In the genomic region with DNA sequence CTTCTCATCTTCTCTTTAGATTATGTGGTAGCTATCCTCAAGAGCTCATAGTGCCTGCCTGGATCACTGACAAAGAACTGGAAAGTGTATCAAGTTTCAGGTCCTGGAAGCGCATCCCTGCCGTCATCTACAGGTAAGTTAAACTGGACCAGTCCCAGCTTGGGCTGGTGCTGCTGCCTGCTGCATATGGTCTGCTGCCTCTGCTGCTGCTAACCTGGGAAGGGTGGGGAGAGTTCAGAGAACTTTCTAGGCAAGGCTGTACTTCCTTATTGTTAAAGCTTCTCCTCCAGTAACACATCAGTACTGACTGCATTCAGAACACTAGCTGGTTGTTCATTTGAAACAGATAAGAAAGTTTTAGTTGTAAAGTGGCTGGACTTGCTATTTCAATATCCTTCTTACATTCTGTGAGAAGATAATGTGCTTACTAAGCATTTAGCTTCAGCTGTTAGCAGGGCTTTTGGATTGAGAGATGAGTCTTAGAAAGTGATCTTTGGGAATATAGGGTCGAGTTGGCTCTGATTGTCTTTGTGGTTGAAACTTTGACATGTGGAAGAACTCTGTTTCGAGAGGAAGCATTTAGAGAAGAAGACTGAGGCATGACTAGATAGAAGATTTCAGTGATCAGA, we compare ENCODE assay signal across 27 cellular contexts.
A peak's percentile ranks its signal among the peaks of the same experiment; 100 is the strongest.
DNase-seq lines count a peak whose midpoint lies in the region; ATAC-seq, FAIRE-seq and TF ChIP-seq lines count a peak whose summit lies in the region.
"Had no signal": no experiment of that assay in that cellular context is flagged by ENCODE, and none has a peak within 500 bp of the region (broad histone marks: within the 10 kb centered on the region; RNA-seq: fewer than 3 reads in every experiment).

No MANE protein-coding gene starts in this region.

- no peak overlapping the region for H3K23ac ChIP-seq in H1 (ENCODE audit: insufficient read length)

- H3K4me1 Mint-ChIP-seq in natural killer cell treated with Interleukin-12 subunit alpha and Interleukin-12 subunit beta and Interleukin-15 and Interleukin-18, amount 100 ng/mL, for 72 hours (ENCODE audit: low read depth in 2 of 2): no peaks in the 10 kb centered on the region
- H3K4me1 Mint-ChIP-seq in natural killer cell (peaks cover 0 to 5% of the 10 kb centered on the region in 2 donors), type B pancreatic cell (ENCODE audit: unreplicated experiment) (peaks cover 6% of the 10 kb centered on the region), mesothelial cell of epicardium (no peaks in the 10 kb centered on the region)
- H3K4me1 Mint-ChIP-seq: stimulated activated naive B cell treated with anti-CD40 and anti-IgM and Interleukin-4, amounts not matched to agents 10 μg/mL and 1 μg/mL and 100 μg/mL, for 72 hours had no signal

- no peak overlapping the region for H3K4me2 ChIP-seq in H1 (ENCODE audit: insufficient read depth in 1 of 2, low read depth in 2 of 2, low read length in 2 of 2)
- H3K4me2 ChIP-seq: BLaER1 treated with 17β-estradiol and CSF1 and Interleukin-3, amounts not matched to agents 10 nM and 100 nM; GM23338 had no signal

- no peak for TF ChIP-seq EP300 in H1 (IDR thresholded peaks at IDR 0.05; ENCODE audit: borderline replicate concordance in 1 of 2, low read depth in 2 of 2, low read length in 2 of 2)

- H3K79me1 ChIP-seq in H1 (ENCODE audit: low read depth, low read length): no peaks in the 10 kb centered on the region

- no peak overlapping the region for H2BK15ac ChIP-seq in H1 (ENCODE audit: low read length)

- POLR2A ChIA-PET in H1 (lab: Charles Lee; ENCODE audit: partially characterized antibody): no interaction called here

- H3K27me3 Mint-ChIP-seq in natural killer cell treated with Interleukin-12 subunit alpha and Interleukin-12 subunit beta and Interleukin-15 and Interleukin-18, amount 100 ng/mL, for 72 hours: no peaks in the 10 kb centered on the region
- H3K27me3 Mint-ChIP-seq in natural killer cell (ENCODE audit: low read depth in 2 of 2) (no peaks in the 10 kb centered on the region), type B pancreatic cell (no peaks in the 10 kb centered on the region), mesothelial cell of epicardium (ENCODE audit: low read depth) (no peaks in the 10 kb centered on the region)
- H3K27me3 Mint-ChIP-seq: activated CD4-positive, alpha-beta T cell treated with anti-CD3 and anti-CD28 coated beads, Interleukin-2, amount 10 ng/mL, durations not matched to agents 24 days and 14 days; naive thymus-derived CD8-positive, alpha-beta T cell; stimulated activated naive B cell treated with anti-CD40 and anti-IgM and Interleukin-4, amounts not matched to agents 10 μg/mL and 1 μg/mL and 100 μg/mL, for 72 hours had no signal

- no peak for ATAC-seq in natural killer cell treated with Interleukin-12 subunit alpha and Interleukin-12 subunit beta and Interleukin-15 and Interleukin-18, amount 100 ng/mL, for 72 hours
- ATAC-seq in natural killer cell: no peak
- ATAC-seq in HG02588 (IDR thresholded peaks at IDR 0.05; ENCODE audit: unreplicated experiment): no peak
- ATAC-seq: body of pancreas; GM23338; heart left ventricle; left ventricle myocardium superior; naive thymus-derived CD8-positive, alpha-beta T cell; stimulated activated naive B cell treated with anti-CD40 and anti-IgM and Interleukin-4, amounts not matched to agents 10 μg/mL and 1 μg/mL and 100 μg/mL, for 72 hours had no signal

- H3K4me3 Mint-ChIP-seq in natural killer cell treated with Interleukin-12 subunit alpha and Interleukin-12 subunit beta and Interleukin-15 and Interleukin-18, amount 100 ng/mL, for 72 hours: no peak overlapping the region
- H3K4me3 Mint-ChIP-seq in natural killer cell (no peak overlapping the region), type B pancreatic cell (no peak overlapping the region), mesothelial cell of epicardium (no peak overlapping the region)
- H3K4me3 Mint-ChIP-seq: activated CD4-positive, alpha-beta T cell treated with anti-CD3 and anti-CD28 coated beads, Interleukin-2, amount 10 ng/mL, durations not matched to agents 24 days and 14 days; GM23338; naive thymus-derived CD8-positive, alpha-beta T cell; stimulated activated naive B cell treated with anti-CD40 and anti-IgM and Interleukin-4, amounts not matched to agents 10 μg/mL and 1 μg/mL and 100 μg/mL, for 72 hours had no signal

- H2BK5ac ChIP-seq in H1 (ENCODE audit: low read depth, low read length): no peak overlapping the region

- H2AFZ ChIP-seq in H1 (ENCODE audit: low read length): no peak overlapping the region
- H2AFZ ChIP-seq: GM23338 had no signal

- H3K9me3 Mint-ChIP-seq in natural killer cell treated with Interleukin-12 subunit alpha and Interleukin-12 subunit beta and Interleukin-15 and Interleukin-18, amount 100 ng/mL, for 72 hours: no peaks in the 10 kb centered on the region
- H3K9me3 Mint-ChIP-seq in natural killer cell (no peaks in the 10 kb centered on the region), type B pancreatic cell (no peaks in the 10 kb centered on the region), mesothelial cell of epicardium (no peaks in the 10 kb centered on the region)
- H3K9me3 Mint-ChIP-seq: activated CD4-positive, alpha-beta T cell treated with anti-CD3 and anti-CD28 coated beads, Interleukin-2, amount 10 ng/mL, durations not matched to agents 24 days and 14 days; GM23338; naive thymus-derived CD8-positive, alpha-beta T cell; stimulated activated naive B cell treated with anti-CD40 and anti-IgM and Interleukin-4, amounts not matched to agents 10 μg/mL and 1 μg/mL and 100 μg/mL, for 72 hours had no signal

- no peak for TF ChIP-seq CTCF in natural killer cell (IDR thresholded peaks at IDR 0.05)
- no peak for TF ChIP-seq CTCF in H1 (IDR thresholded peaks at IDR 0.05; ENCODE audit: control extremely low read depth in 1 of 3, insufficient read depth in 1 of 3, low read depth in 1 of 3, low read length in 3 of 3)
- no peak for TF ChIP-seq CTCF in type B pancreatic cell (conservative IDR thresholded peaks at IDR 0.05)
- TF ChIP-seq CTCF in Peyer's patch (IDR thresholded peaks at IDR 0.05): no peak
- no peak for TF ChIP-seq CTCF in mesothelial cell of epicardium (IDR thresholded peaks at IDR 0.05; ENCODE audit: unreplicated experiment)

- H3K4me1 ChIP-seq in H1 (replicated peaks in 1 of 4; ENCODE audit: control insufficient read depth in 3 of 4, insufficient read depth in 4 of 4, low read length in 3 of 4) (no peaks in the 10 kb centered on the region; a peak in 3 of 7 replicates), Peyer's patch (no peaks in the 10 kb centered on the region)

- FAIRE-seq in H1 (lab: Jason Lieb, UNC): no peak
- FAIRE-seq: D721Med, RCC 7860 had no signal

- no peaks in the 10 kb centered on the region for H3K79me2 ChIP-seq in H1 (ENCODE audit: control insufficient read depth in 1 of 2, insufficient read depth in 2 of 2, low read length in 2 of 2)

- H3K36me3 Mint-ChIP-seq in natural killer cell treated with Interleukin-12 subunit alpha and Interleukin-12 subunit beta and Interleukin-15 and Interleukin-18, amount 100 ng/mL, for 72 hours: no peaks in the 10 kb centered on the region
- H3K36me3 Mint-ChIP-seq in natural killer cell (no peaks in the 10 kb centered on the region), type B pancreatic cell (peaks cover 24% of the 10 kb centered on the region), mesothelial cell of epicardium (peaks cover 24% of the 10 kb centered on the region)

- TF ChIP-seq RAD21 in H1 (IDR thresholded peaks at IDR 0.05 in 1 of 2, conservative IDR thresholded peaks at IDR 0.05 in 1 of 2; ENCODE audit: low read depth in 2 of 2, low read length in 2 of 2): no peak

- no peak overlapping the region for H3K27ac ChIP-seq in H1 (ENCODE audit: low read depth, low read length)
- H3K27ac ChIP-seq in Peyer's patch: no peak overlapping the region
- H3K27ac ChIP-seq: adrenal gland; BLaER1 treated with 17β-estradiol and CSF1 and Interleukin-3, amounts not matched to agents 10 nM and 100 nM; heart left ventricle had no signal

- no peak overlapping the region for H3K18ac ChIP-seq in H1 (ENCODE audit: extremely low read depth, low read length)

- H3K27me3 ChIP-seq in H1 (replicated peaks in 1 of 4; ENCODE audit: control insufficient read depth in 3 of 4, extremely low read depth in 1 of 4, insufficient read depth in 3 of 4, low read length in 3 of 4): no peaks in the 10 kb centered on the region
- H3K27me3 ChIP-seq in Peyer's patch: no peaks in the 10 kb centered on the region
- H3K27me3 ChIP-seq: adrenal gland; BLaER1 treated with 17β-estradiol and CSF1 and Interleukin-3, amounts not matched to agents 10 nM and 100 nM; body of pancreas; heart left ventricle had no signal

- no peak overlapping the region for H3K14ac ChIP-seq in H1 (ENCODE audit: insufficient read length)

- H2BK120ac ChIP-seq in H1 (replicated peaks; ENCODE audit: low read depth, low read length): no peak overlapping the region

- no peak overlapping the region for H3K56ac ChIP-seq in H1 (replicated peaks; ENCODE audit: insufficient read length, low read depth, low read length)

- H4K20me1 ChIP-seq in H1 (replicated peaks in 1 of 2; ENCODE audit: control insufficient read depth in 1 of 2, insufficient read depth in 2 of 2, low read length in 2 of 2): peaks cover 0 to 2% of the 10 kb centered on the region in 2 experiments

- H3K9ac ChIP-seq in H1 (replicated peaks in 1 of 4; ENCODE audit: extremely low read depth in 1 of 4, low read depth in 3 of 4, low read length in 3 of 4): no peak overlapping the region
- H3K9ac ChIP-seq: BLaER1 treated with 17β-estradiol and CSF1 and Interleukin-3, amounts not matched to agents 10 nM and 100 nM had no signal

- H4K91ac ChIP-seq in H1 (replicated peaks; ENCODE audit: insufficient read length, low read length): no peak overlapping the region

- no peak for DNase-seq in natural killer cell treated with Interleukin-12 subunit alpha and Interleukin-12 subunit beta and Interleukin-15 and Interleukin-18, amount 100 ng/mL, for 72 hours (ENCODE audit: low spot score)
- no peak for DNase-seq in natural killer cell
- peak; percentile 13 for DNase-seq in OCI-M1 (lab: John Stamatoyannopoulos, UW)
- DNase-seq in H1 (ENCODE audit: low read depth in 1 of 2, low spot score in 2 of 2): no peak
- DNase-seq in type B pancreatic cell (ENCODE audit: extremely low spot score, unreplicated experiment): no peak
- no peak for DNase-seq in Peyer's patch
- no peak for DNase-seq in mesothelial cell of epicardium (ENCODE audit: low spot score in 2 of 2, unreplicated experiment in 2 of 2)
- DNase-seq: activated CD4-positive, alpha-beta T cell treated with anti-CD3 and anti-CD28 coated beads, Interleukin-2, amount 10 ng/mL, durations not matched to agents 24 days and 14 days; activated CD8-positive, alpha-beta memory T cell treated with anti-CD3 and anti-CD28 coated beads for 24 hours; adrenal gland; body of pancreas; foreskin melanocyte; heart left ventricle; islet precursor cell; left ventricle myocardium superior; naive thymus-derived CD8-positive, alpha-beta T cell; NCI-H1092; NCI-H1694 treated with DMSO at 0.1 percent for 48 hours; NCI-H2227 treated with DMSO at 0.1 percent for 48 hours; NCI-H69; stimulated activated naive B cell treated with anti-CD40 and anti-IgM and Interleukin-4, amounts not matched to agents 10 μg/mL and 1 μg/mL and 100 μg/mL, for 72 hours; T-helper 9 cell had no signal

- intact Hi-C loops in natural killer cell (cut with micrococcal nuclease): no loop called here

- H3K4ac ChIP-seq in H1 (replicated peaks; ENCODE audit: insufficient read length, low read depth, low read length): no peak overlapping the region

- H4K8ac ChIP-seq in H1 (ENCODE audit: extremely low read depth, insufficient read depth, low read length): no peak overlapping the region

- H3K9me3 ChIP-seq in H1 (ENCODE audit: insufficient read depth in 2 of 2, low read depth in 1 of 2, low read length in 1 of 2) (no peaks in the 10 kb centered on the region), Peyer's patch (no peaks in the 10 kb centered on the region)
- H3K9me3 ChIP-seq: adrenal gland; BLaER1 treated with 17β-estradiol and CSF1 and Interleukin-3, amounts not matched to agents 10 nM and 100 nM; body of pancreas; heart left ventricle had no signal

- no peak overlapping the region for H2BK12ac ChIP-seq in H1 (ENCODE audit: low read depth, low read length)

- 76% methylated on average over 4 of the region's 4 CpGs; no CpG with 5 or more reads in 1 of the 2 experiments for WGBS in H1 (ENCODE audit: extremely low coverage in 1 of 2, insufficient coverage in 1 of 2, insufficient read length in 1 of 2, insufficient replicate concordance in 2 of 2, low coverage in 1 of 2, low lambda C conversion rate in 2 of 2, missing lambda C conversion rate in 1 of 2), 2 experiments

- CTCF ChIA-PET in H1 (lab: Charles Lee; ENCODE audit: partially characterized antibody): interaction anchor here (0.7 to 3.4 kb wide), 10 partner anchors 86 to 368 kb away, joined by 3 to 19 read pairs (median 3); a partner anchor contains a TSS

- no peaks in the 10 kb centered on the region for H3K23me2 ChIP-seq in H1 (ENCODE audit: low read depth, low read length)

- TF ChIP-seq POLR2A in H1 (IDR thresholded peaks at IDR 0.05; ENCODE audit: control extremely low read depth in 1 of 2, low read depth in 2 of 2, low read length in 2 of 2): no peak
- no peak for TF ChIP-seq POLR2A in Peyer's patch (IDR thresholded peaks at IDR 0.05)

- H2AK5ac ChIP-seq in H1 (ENCODE audit: low read depth, low read length): no peak overlapping the region

- H2BK20ac ChIP-seq in H1 (ENCODE audit: low read length): no peak overlapping the region

- peak overlapping the region; percentile 1 to 12 for H3K27ac Mint-ChIP-seq in natural killer cell treated with Interleukin-12 subunit alpha and Interleukin-12 subunit beta and Interleukin-15 and Interleukin-18, amount 100 ng/mL, for 72 hours
- H3K27ac Mint-ChIP-seq in natural killer cell (peak overlapping the region in 1 of 2 donors; percentile 5), type B pancreatic cell (peak overlapping the region; percentile 19), mesothelial cell of epicardium (no peak overlapping the region)
- H3K27ac Mint-ChIP-seq: activated CD4-positive, alpha-beta T cell treated with anti-CD3 and anti-CD28 coated beads, Interleukin-2, amount 10 ng/mL, durations not matched to agents 24 days and 14 days; GM23338 had no signal

- no peak overlapping the region for H3K4me3 ChIP-seq in H1 (ENCODE audit: extremely low read depth in 1 of 4, insufficient read depth in 2 of 4, low read depth in 3 of 4, low read length in 4 of 4)
- no peak overlapping the region for H3K4me3 ChIP-seq in Peyer's patch
- H3K4me3 ChIP-seq: adrenal gland; BLaER1 treated with 17β-estradiol and CSF1 and Interleukin-3, amounts not matched to agents 10 nM and 100 nM; body of pancreas; GM23338; heart left ventricle had no signal

- no peak overlapping the region for H4K5ac ChIP-seq in H1 (ENCODE audit: insufficient read length, low read depth, low read length)

- H3K36me3 ChIP-seq in H1 (ENCODE audit: control insufficient read depth in 2 of 4, insufficient read depth in 4 of 4, low read length in 3 of 4): peaks cover 0 to 11% (median 1%) of the 10 kb centered on the region in 4 experiments; a peak in 2 of 8 replicates
- peaks cover 0 to 55% (median 0%) of the 10 kb centered on the region in 3 donors for H3K36me3 ChIP-seq in Peyer's patch
